ENCODE assay signal across 24 cellular contexts in the genomic region with DNA sequence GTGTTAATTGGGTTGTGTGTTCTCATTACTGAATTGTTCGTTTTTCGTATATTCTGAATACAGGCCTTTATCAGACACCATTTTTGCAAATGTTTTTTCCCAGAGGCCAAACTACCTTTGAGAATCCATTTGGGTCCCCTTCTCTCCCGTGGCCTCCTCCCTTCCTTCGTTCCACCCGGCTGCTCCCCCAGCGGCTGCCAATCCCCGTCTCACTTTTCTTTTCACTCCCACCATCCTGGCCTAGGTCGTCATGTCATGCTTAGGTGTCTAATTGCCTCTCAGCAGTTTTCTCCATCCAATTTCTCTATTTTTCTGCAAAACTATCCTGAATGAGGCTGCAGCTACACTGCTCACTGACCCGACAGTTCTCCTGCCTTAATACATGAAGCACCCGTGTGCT.
"Had no signal": no experiment of that assay in that cellular context is flagged by ENCODE, and none has a peak within 500 bp of the region (broad histone marks: within the 10 kb centered on the region; RNA-seq: fewer than 3 reads in every experiment).

No MANE protein-coding gene starts in this region.

- ATAC-seq: left lobe of liver; left ventricle myocardium superior; naive thymus-derived CD8-positive, alpha-beta T cell; psoas muscle; right lobe of liver had no signal

- DNase-seq: hypothalamus; immature natural killer cell; kidney; left ventricle myocardium superior; lower lobe of right lung; mammary epithelial cell; mesenchymal stem cell; naive thymus-derived CD8-positive, alpha-beta T cell; occipital lobe; psoas muscle; right lobe of liver; stimulated activated CD4-positive, alpha-beta T cell treated with anti-CD3 and anti-CD28 coated beads, Interleukin-12 subunit alpha, Interleukin-12 subunit beta, amount 100 ng/mL, for 4 hours; stimulated activated CD4-positive, alpha-beta T cell treated with anti-CD3 and anti-CD28 coated beads, Interleukin-15, amount 100 ng/mL, for 24 hours; stimulated activated CD4-positive, alpha-beta T cell treated with anti-CD3 and anti-CD28 coated beads, Interleukin-2, amount 100 ng/mL, for 24 hours; stimulated activated CD4-positive, alpha-beta T cell treated with anti-CD3 and anti-CD28 coated beads, Interleukin-4, amount 100 ng/mL, for 1 hour; stimulated activated naive CD4-positive, alpha-beta T cell; tibial artery; trophoblast cell; uterus had no signal

- H3K27me3 Mint-ChIP-seq: naive thymus-derived CD8-positive, alpha-beta T cell; stimulated activated naive CD8-positive, alpha-beta T cell treated with anti-CD3 and anti-CD28 coated beads, Interleukin-15, Interleukin-2, amounts not matched to agents 100 ng/mL and 50 ng/mL, for 24 hours had no signal

- H3K27ac Mint-ChIP-seq: immature natural killer cell; nephron; stimulated activated naive CD8-positive, alpha-beta T cell treated with anti-CD3 and anti-CD28 coated beads, Interleukin-15, Interleukin-2, amounts not matched to agents 100 ng/mL and 50 ng/mL, for 24 hours had no signal

- FAIRE-seq: islet of Langerhans, kidney had no signal

- H3K4me3 Mint-ChIP-seq: immature natural killer cell; naive thymus-derived CD8-positive, alpha-beta T cell; nephron; neural progenitor cell; stimulated activated naive CD8-positive, alpha-beta T cell treated with anti-CD3 and anti-CD28 coated beads, Interleukin-15, Interleukin-2, amounts not matched to agents 100 ng/mL and 50 ng/mL, for 24 hours had no signal

- H3K4me1 Mint-ChIP-seq: nephron, neural progenitor cell had no signal

- H3K9me3 Mint-ChIP-seq: immature natural killer cell; naive thymus-derived CD8-positive, alpha-beta T cell; nephron; neural progenitor cell; stimulated activated naive CD8-positive, alpha-beta T cell treated with anti-CD3 and anti-CD28 coated beads, Interleukin-15, Interleukin-2, amounts not matched to agents 100 ng/mL and 50 ng/mL, for 24 hours had no signal
